Comparison of ENCODE assay signal across 28 cellular contexts in the genomic region with DNA sequence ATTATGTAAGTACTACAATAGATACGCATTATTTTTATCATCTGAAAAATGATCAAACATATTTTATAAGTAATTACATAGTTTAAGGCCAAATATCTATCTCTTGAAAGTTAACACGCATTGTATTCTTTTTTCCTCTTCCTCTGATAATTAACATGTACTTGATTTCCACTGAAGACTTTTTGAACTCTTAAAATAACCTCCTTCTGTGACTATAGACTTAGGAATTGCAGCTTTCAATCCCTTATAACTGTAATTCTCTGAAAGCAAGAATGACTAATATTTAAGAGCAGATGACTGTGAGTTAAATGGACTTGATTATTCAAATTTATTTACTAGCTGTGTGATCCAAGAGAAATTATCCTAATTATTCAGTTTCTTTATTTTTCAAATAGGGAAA.
A peak's percentile ranks its signal among the peaks of the same experiment; 100 is the strongest.
DNase-seq lines count a peak whose midpoint lies in the region; ATAC-seq, FAIRE-seq and TF ChIP-seq lines count a peak whose summit lies in the region.
"Had no signal": no experiment of that assay in that cellular context is flagged by ENCODE, and none has a peak within 500 bp of the region (broad histone marks: within the 10 kb centered on the region; RNA-seq: fewer than 3 reads in every experiment).

No MANE protein-coding gene starts in this region.

- DNase-seq in AG08396 (ENCODE audit: low spot score) (peak; percentile 20), HT1080 (ENCODE audit: low read depth) (peak; percentile 26), bronchial epithelial cell (ENCODE audit: low read depth) (peak; percentile 27), hepatic stellate cell (ENCODE audit: low spot score) (peak; percentile 11), HAP-1 (ENCODE audit: low spot score in 2 of 2) (no peak), amniotic stem cell (lab: John Stamatoyannopoulos, UW) (no peak)
- no peak for DNase-seq in activated CD8-positive, alpha-beta memory T cell treated with anti-CD3 and anti-CD28 coated beads for 24 hours
- DNase-seq: activated CD4-positive, alpha-beta memory T cell treated with anti-CD3 and anti-CD28 coated beads, Interleukin-2, amount 10 ng/mL, durations not matched to agents 7 days and 5 days; activated CD4-positive, CD25-positive, alpha-beta regulatory T cell; activated naive CD4-positive, alpha-beta T cell treated with Interleukin-2 at 50 U/mL for 16 hours; aorta; CD4-positive, CD25-positive, alpha-beta regulatory T cell; effector memory CD4-positive, alpha-beta T cell; islet precursor cell; KG1; NCI-H1048; NCI-H187 treated with DMSO at 0.1 percent for 48 hours; NCI-H345; NCI-H82; OCI-M1; stimulated activated CD4-positive, alpha-beta T cell treated with anti-CD3 and anti-CD28 coated beads, Interleukin-12 subunit alpha, Interleukin-12 subunit beta, amount 100 ng/mL, for 4 hours; T-helper 9 cell had no signal

- H3K27me3 ChIP-seq in bronchial epithelial cell (ENCODE audit: control insufficient read depth, insufficient read depth, low read length) (no peaks in the 10 kb centered on the region), HAP-1 (ENCODE audit: low read depth) (no peaks in the 10 kb centered on the region)
- H3K27me3 ChIP-seq: hepatocyte, suprapubic skin, vagina had no signal

- in situ Hi-C loops in HAP-1 (cut with MboI; ENCODE audit: low sequenced_read_pairs) = no loop called here

- ATAC-seq in HG02870 (IDR thresholded peaks at IDR 0.05; ENCODE audit: unreplicated experiment) = no peak

- no peaks in the 10 kb centered on the region for H3K36me3 ChIP-seq in bronchial epithelial cell (ENCODE audit: control insufficient read depth, insufficient read depth, low read length)
- no peaks in the 10 kb centered on the region for H3K36me3 ChIP-seq in HAP-1 (replicated peaks)
- H3K36me3 ChIP-seq: suprapubic skin, vagina had no signal

- H3K9me3 ChIP-seq in HAP-1 = peaks cover 3% of the 10 kb centered on the region; the same call in 1 of the 2 replicates
- H3K9me3 ChIP-seq: suprapubic skin, vagina had no signal

- H3K4me3 ChIP-seq in bronchial epithelial cell (ENCODE audit: low read depth, low read length) = no peak overlapping the region
- H3K4me3 ChIP-seq in HAP-1 = no peak overlapping the region
- H3K4me3 ChIP-seq: hepatocyte, suprapubic skin, vagina had no signal

- no peak for TF ChIP-seq CTCF in bronchial epithelial cell (IDR thresholded peaks at IDR 0.05; ENCODE audit: insufficient read depth, low read length, severe bottlenecking)

- no peak for FAIRE-seq in bronchial epithelial cell (lab: Jason Lieb, UNC)
- FAIRE-seq: GM12892, H1 had no signal

- H3K4me1 ChIP-seq in HAP-1 = no peaks in the 10 kb centered on the region
- H3K4me1 ChIP-seq: suprapubic skin, vagina had no signal

Comparison
In these comparisons a context has a peak if more than half of its experiments do, and no peak if none do; other contexts are left out.
1. DNase-seq: peak in AG08396 (single experiment), HT1080 (single experiment), bronchial epithelial cell (single experiment) and hepatic stellate cell (single experiment); none in HAP-1 (0 of 2), amniotic stem cell (single experiment) and activated CD8-positive, alpha-beta memory T cell treated with anti-CD3 and anti-CD28 coated beads for 24 hours (single experiment).